Comparison of ENCODE assay signal across 26 cellular contexts in the genomic region with DNA sequence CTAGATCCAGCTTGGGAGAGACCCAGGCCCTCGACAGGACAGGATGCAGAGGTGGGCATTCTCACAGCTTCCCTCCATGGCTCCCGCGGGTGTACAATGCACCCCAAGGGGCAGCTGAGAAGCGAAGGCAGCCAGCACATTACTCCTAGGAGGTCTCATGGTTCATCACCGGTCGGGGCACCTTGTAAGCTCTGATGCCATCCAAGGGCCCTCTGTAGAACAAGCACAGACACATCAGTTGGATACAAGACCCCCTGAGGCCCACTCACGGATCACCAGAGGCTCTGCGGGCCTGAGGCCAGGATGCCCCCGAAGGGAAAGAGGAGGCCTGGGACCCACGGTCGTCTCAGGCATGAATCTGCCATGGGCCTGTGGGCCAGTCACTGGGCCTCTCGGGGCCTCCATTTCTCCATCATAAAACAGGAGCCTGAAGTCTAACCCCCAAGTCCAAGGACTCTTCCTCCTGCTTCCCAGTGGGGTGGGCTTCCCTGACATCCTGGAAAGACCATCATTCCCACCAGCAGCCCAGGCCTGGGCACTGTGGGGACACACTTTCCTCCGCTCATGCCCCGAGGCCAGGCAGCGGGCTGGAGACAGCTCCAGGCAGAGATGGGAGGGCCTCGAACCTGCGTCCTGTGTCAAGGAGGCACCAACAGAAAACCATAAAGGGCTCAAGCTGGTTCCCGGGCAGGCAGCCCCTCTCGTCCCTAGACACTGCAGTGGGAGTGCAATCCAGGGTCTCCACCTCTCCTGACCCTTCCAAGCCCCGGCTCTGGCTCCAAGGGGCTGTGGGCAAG. TPM values are rescaled to one million over a fixed set of nuclear protein-coding genes. Genes with fewer than 3 reads are reported as not detected.
A peak's percentile ranks its signal among the peaks of the same experiment; 100 is the strongest.
DNase-seq lines count a peak whose midpoint lies in the region; ATAC-seq, FAIRE-seq and TF ChIP-seq lines count a peak whose summit lies in the region.
"Had no signal": no experiment of that assay in that cellular context is flagged by ENCODE, and none has a peak within 500 bp of the region (broad histone marks: within the 10 kb centered on the region; RNA-seq: fewer than 3 reads in every experiment).

No MANE protein-coding gene starts in this region.

- no peak overlapping the region for H3K9ac ChIP-seq in kidney (ENCODE audit: low read length in 2 of 2)

- 80% methylated on average over 20 of the region's 20 CpGs for WGBS in right cardiac atrium

- H3K27ac ChIP-seq in left ventricle myocardium inferior (replicated peaks) (no peak overlapping the region), right cardiac atrium (ENCODE audit: low read length) (no peak overlapping the region), kidney (ENCODE audit: low read depth in 2 of 2, low read length in 2 of 2) (no peak overlapping the region), WERI-Rb-1 (no peak overlapping the region)
- H3K27ac ChIP-seq: 22Rv1, PC-9 had no signal

- peak; percentile 6 for DNase-seq in activated CD8-positive, alpha-beta memory T cell treated with anti-CD3 and anti-CD28 coated beads, Interleukin-2, amount 50 U/mL, for 4 hours
- DNase-seq in activated CD8-positive, alpha-beta memory T cell treated with anti-CD3 and anti-CD28 coated beads, Interleukin-2, amount 50 U/mL, for 48 hours, result no peak
- DNase-seq in left ventricle myocardium inferior (peak; percentile 8), right cardiac atrium (no peak), kidney (peak; percentile 37), posterior vena cava (ENCODE audit: low spot score) (peak; percentile 74), NCI-H2171 treated with DMSO at 0.1 percent for 48 hours (lab: John Stamatoyannopoulos, UW) (no peak), WERI-Rb-1 (no peak)
- DNase-seq: BE2C, DMS153, DND-41, HCEC 1CT, IMR-90, KG1, MG63, NCI-H1105 treated with DMSO at 0.1 percent for 48 hours, NCI-H146, NCI-H1930, NCI-H446 treated with DMSO at 0.1 percent for 48 hours, NCI-H526, PC-9, SHP77 treated with DMSO at 0.1 percent for 48 hours had no signal

- no peak for TF ChIP-seq CTCF in left ventricle myocardium inferior (IDR thresholded peaks at IDR 0.05; ENCODE audit: borderline replicate concordance)
- no peak for TF ChIP-seq CTCF in kidney (IDR thresholded peaks at IDR 0.05; ENCODE audit: borderline replicate concordance, extremely low read depth, insufficient read depth)
- no peak for TF ChIP-seq CTCF in WERI-Rb-1 (IDR thresholded peaks at IDR 0.05; ENCODE audit: low read depth, low read length)

- H3K36me3 ChIP-seq in left ventricle myocardium inferior (peaks cover 4% of the 10 kb centered on the region), kidney (ENCODE audit: control insufficient read depth in 1 of 2, insufficient read depth in 2 of 2, low read length in 2 of 2) (no peaks in the 10 kb centered on the region), WERI-Rb-1 (peaks cover 8% of the 10 kb centered on the region; the same call in 1 of the 2 replicates)
- H3K36me3 ChIP-seq: BE2C, MG63 had no signal

- FAIRE-seq in kidney (lab: Jason Lieb, UNC), result no peak
- FAIRE-seq: GM12892, H1 had no signal

- intact Hi-C loops in left ventricle myocardium inferior (cut with micrococcal nuclease), result no loop called here
- intact Hi-C loops in right cardiac atrium (cut with DNase I), result no loop called here
- intact Hi-C loops in kidney (cut with DNase I), result no loop called here
- intact Hi-C loops in posterior vena cava (cut with DNase I), result no loop called here

- ATAC-seq in right cardiac atrium, result no peak

- H3K4me3 ChIP-seq in left ventricle myocardium inferior (no peak overlapping the region), right cardiac atrium (ENCODE audit: low read length) (no peak overlapping the region), kidney (ENCODE audit: low read length in 2 of 2) (no peak overlapping the region), WERI-Rb-1 (ENCODE audit: low read depth, low read length) (no peak overlapping the region)
- H3K4me3 ChIP-seq: MG63, PC-9 had no signal

- H3K4me1 ChIP-seq in left ventricle myocardium inferior (no peaks in the 10 kb centered on the region), right cardiac atrium (ENCODE audit: control insufficient read depth, insufficient read depth, low read length) (no peaks in the 10 kb centered on the region), kidney (ENCODE audit: control insufficient read depth in 1 of 2, insufficient read depth in 1 of 2, low read depth in 1 of 2, low read length in 2 of 2) (no peaks in the 10 kb centered on the region)

- H3K27me3 ChIP-seq in left ventricle myocardium inferior (ENCODE audit: low read depth) (peaks cover 99% of the 10 kb centered on the region), right cardiac atrium (ENCODE audit: control insufficient read depth, insufficient read depth) (no peaks in the 10 kb centered on the region), WERI-Rb-1 (ENCODE audit: insufficient read depth, low read depth, severe bottlenecking) (no peaks in the 10 kb centered on the region)
- H3K27me3 ChIP-seq: BE2C, MG63 had no signal

- H3K9me3 ChIP-seq in left ventricle myocardium inferior (replicated peaks) (peaks cover 14% of the 10 kb centered on the region), right cardiac atrium (ENCODE audit: control insufficient read depth, low read length) (no peaks in the 10 kb centered on the region), kidney (ENCODE audit: control insufficient read depth in 1 of 2, low read length in 2 of 2) (peaks cover 0 to 7% of the 10 kb centered on the region in 2 donors), WERI-Rb-1 (ENCODE audit: severe bottlenecking) (no peaks in the 10 kb centered on the region)
- H3K9me3 ChIP-seq: BE2C, MG63 had no signal

RNA-seq across cellular contexts. Expression of a gene that starts 20.1 kb away (rescaled TPM):
- total RNA-seq in left ventricle myocardium inferior (not detected), right cardiac atrium (not detected), kidney (not detected), posterior vena cava (under 1 TPM in 1 of 2 donors, not detected in 1; 0.19 TPM)
- polyA plus RNA-seq in right cardiac atrium (not detected), kidney (ENCODE audit: insufficient read depth, low read depth, low replicate concordance) (not detected)
- total RNA-seq: IMR-90, PC-9, RPMI7951 had no signal
- polyA plus RNA-seq: H1, IMR-90 had no signal

Comparison
In these comparisons a context has a peak if more than half of its experiments do, and no peak if none do; other contexts are left out.
1. DNase-seq: peak in activated CD8-positive, alpha-beta memory T cell treated with anti-CD3 and anti-CD28 coated beads, Interleukin-2, amount 50 U/mL, for 4 hours (single experiment), left ventricle myocardium inferior (single experiment), kidney (single experiment) and posterior vena cava (single experiment); none in activated CD8-positive, alpha-beta memory T cell treated with anti-CD3 and anti-CD28 coated beads, Interleukin-2, amount 50 U/mL, for 48 hours (single experiment), right cardiac atrium (0 of 3), NCI-H2171 treated with DMSO at 0.1 percent for 48 hours (single experiment) and WERI-Rb-1 (single experiment).